Comparison of ENCODE assay signal across 13 cellular contexts in the genomic region with DNA sequence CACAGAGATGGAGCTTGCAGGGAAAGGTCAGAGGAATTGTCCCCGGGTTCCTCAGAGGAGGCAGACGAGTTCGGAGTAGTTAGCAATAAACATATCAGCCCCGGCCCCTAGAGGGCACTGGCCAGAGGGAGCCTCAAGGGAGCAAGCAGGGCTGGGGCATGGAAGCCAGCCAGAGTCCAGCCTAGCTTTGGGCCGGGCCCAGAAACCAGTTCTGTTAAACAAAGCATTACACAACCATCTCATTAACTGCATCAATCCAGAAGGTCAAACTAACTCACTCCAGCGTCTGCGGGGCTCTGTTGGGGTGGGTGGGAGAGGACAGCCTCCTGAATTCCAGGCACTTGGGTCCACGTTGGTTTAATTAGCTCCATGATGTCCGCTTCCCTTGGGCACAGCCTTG. TPM values are rescaled to one million over a fixed set of nuclear protein-coding genes. Genes with fewer than 3 reads are reported as not detected.
DNase-seq lines count a peak whose midpoint lies in the region; ATAC-seq and TF ChIP-seq lines count a peak whose summit lies in the region.
"Had no signal": no experiment of that assay in that cellular context is flagged by ENCODE, and none has a peak within 500 bp of the region (broad histone marks: within the 10 kb centered on the region; RNA-seq: fewer than 3 reads in every experiment).

No MANE protein-coding gene starts in this region.

- peaks cover 7% of the 10 kb centered on the region; the same call in 1 of the 2 replicates for H3K4me1 Mint-ChIP-seq in HFFc6 (ENCODE audit: low read depth)
- H3K4me1 Mint-ChIP-seq: naive thymus-derived CD8-positive, alpha-beta T cell had no signal

- H3K27me3 ChIP-seq in colonic mucosa (no peaks in the 10 kb centered on the region), mesendoderm (ENCODE audit: insufficient read depth, low read length, poor library complexity) (no peaks in the 10 kb centered on the region)

- H3K56ac ChIP-seq in mesendoderm (ENCODE audit: low read length) = no peak overlapping the region

- no peak overlapping the region for H3K4ac ChIP-seq in mesendoderm (ENCODE audit: low read depth, low read length)

- H4K5ac ChIP-seq in mesendoderm (ENCODE audit: low read length) = no peak overlapping the region

- no peaks in the 10 kb centered on the region for H3K36me3 Mint-ChIP-seq in HFFc6 (ENCODE audit: low read depth)
- H3K36me3 Mint-ChIP-seq: activated CD4-positive, alpha-beta memory T cell treated with anti-CD3 and anti-CD28 coated beads for 36 hours; naive thymus-derived CD8-positive, alpha-beta T cell had no signal

- no peak overlapping the region for H2BK15ac ChIP-seq in mesendoderm (replicated peaks; ENCODE audit: low read depth)

- H3K9me3 ChIP-seq in colonic mucosa = no peaks in the 10 kb centered on the region

- no peak overlapping the region for H3K4me3 Mint-ChIP-seq in HFFc6
- H3K4me3 Mint-ChIP-seq: activated CD4-positive, alpha-beta memory T cell treated with anti-CD3 and anti-CD28 coated beads for 36 hours; naive thymus-derived CD8-positive, alpha-beta T cell had no signal

- H3K27ac Mint-ChIP-seq in HFFc6 = no peak overlapping the region
- H3K27ac Mint-ChIP-seq: activated CD4-positive, alpha-beta memory T cell treated with anti-CD3 and anti-CD28 coated beads for 36 hours; naive thymus-derived CD8-positive, alpha-beta T cell had no signal

- peak; percentile 49 for TF ChIP-seq CTCF in AG09309 (IDR thresholded peaks at IDR 0.05; ENCODE audit: control insufficient read depth, insufficient read depth, low read depth, low read length, missing control alignments)
- peak; percentile 64 for TF ChIP-seq CTCF in HFFc6 (IDR thresholded peaks at IDR 0.05)
- TF ChIP-seq CTCF in colonic mucosa (IDR thresholded peaks at IDR 0.05) = peak; percentile 52

- no peak overlapping the region for H3K23ac ChIP-seq in mesendoderm (ENCODE audit: low read length)

- no CpG with 5 or more reads among the region's 9 CpGs for WGBS in mesendoderm (ENCODE audit: extremely low coverage, insufficient coverage, low lambda C conversion rate)

- intact Hi-C loops in colonic mucosa (cut with DNase I) = no loop called here

- ATAC-seq in HG03175 (IDR thresholded peaks at IDR 0.05; ENCODE audit: unreplicated experiment) (no peak), GM18909 (IDR thresholded peaks at IDR 0.05; ENCODE audit: poor library complexity, unreplicated experiment) (no peak), HG03457 (IDR thresholded peaks at IDR 0.05; ENCODE audit: unreplicated experiment) (no peak)
- ATAC-seq: naive thymus-derived CD8-positive, alpha-beta T cell had no signal

- H4K8ac ChIP-seq in mesendoderm (ENCODE audit: low read depth, low read length) = no peak overlapping the region

- H2AK5ac ChIP-seq in mesendoderm (ENCODE audit: low read length) = no peak overlapping the region

- no peak overlapping the region for H3K18ac ChIP-seq in mesendoderm (ENCODE audit: low read length)

- H3K4me1 ChIP-seq in colonic mucosa (peaks cover 9% of the 10 kb centered on the region), mesendoderm (ENCODE audit: control insufficient read depth, low read depth, low read length) (peaks cover 2% of the 10 kb centered on the region)

- no peak overlapping the region for H2BK120ac ChIP-seq in mesendoderm (ENCODE audit: low read depth, low read length)

- H3K9ac ChIP-seq in colonic mucosa (ENCODE audit: low read depth in 2 of 2, low read length in 2 of 2) (no peak overlapping the region), mesendoderm (ENCODE audit: low read length) (no peak overlapping the region)

- H3K9me3 Mint-ChIP-seq in HFFc6 = no peaks in the 10 kb centered on the region
- H3K9me3 Mint-ChIP-seq: activated CD4-positive, alpha-beta memory T cell treated with anti-CD3 and anti-CD28 coated beads for 36 hours; naive thymus-derived CD8-positive, alpha-beta T cell had no signal

- no peaks in the 10 kb centered on the region for H3K79me2 ChIP-seq in mesendoderm (ENCODE audit: control insufficient read depth, insufficient read depth, low read length)

- no peaks in the 10 kb centered on the region for H3K36me3 ChIP-seq in colonic mucosa
- H3K36me3 ChIP-seq in mesendoderm (ENCODE audit: control insufficient read depth, insufficient read depth, low read length) = no peaks in the 10 kb centered on the region

- H3K27ac ChIP-seq in colonic mucosa (no peak overlapping the region), mesendoderm (ENCODE audit: low read depth, low read length) (no peak overlapping the region)

- H3K79me1 ChIP-seq in mesendoderm (ENCODE audit: low read length) = no peaks in the 10 kb centered on the region

- H3K4me3 ChIP-seq in AG09309 (ENCODE audit: control insufficient read depth, low read depth, low read length) (no peak overlapping the region), colonic mucosa (no peak overlapping the region), mesendoderm (ENCODE audit: low read length) (no peak overlapping the region)

- no peak overlapping the region for H2BK5ac ChIP-seq in mesendoderm (ENCODE audit: low read length)

- H3K4me2 ChIP-seq in mesendoderm (ENCODE audit: low read length) = no peak overlapping the region

- peaks cover 52% of the 10 kb centered on the region for H3K27me3 Mint-ChIP-seq in HFFc6 (ENCODE audit: insufficient read depth)
- H3K27me3 Mint-ChIP-seq: activated CD4-positive, alpha-beta memory T cell treated with anti-CD3 and anti-CD28 coated beads for 36 hours had no signal

- no peak for DNase-seq in AG09309 (ENCODE audit: low read depth)
- DNase-seq in HFFc6 = peak; percentile 20
- peak; percentile 83 for DNase-seq in colonic mucosa
- peak; percentile 50 for DNase-seq in mesendoderm
- DNase-seq in middle frontal gyrus (ENCODE audit: extremely low spot score, low spot score) = no peak
- DNase-seq: activated CD4-positive, alpha-beta memory T cell treated with anti-CD3 and anti-CD28 coated beads for 36 hours; cortex of kidney; GDM1; naive thymus-derived CD8-positive, alpha-beta T cell; stimulated activated CD8-positive, alpha-beta memory T cell treated with anti-CD3 and anti-CD28 coated beads, Interleukin-4, amount 100 ng/mL, for 48 hours had no signal

RNA-seq across cellular contexts. Expression of a gene that starts 41.0 kb away (rescaled TPM):
- total RNA-seq in HFFc6 (2021; fragmentation: NEBNext Ultra II Directional; extraction: Animal tissue kit (Norgen Biotek cat#: 25700)) = 10 to 100 TPM; 35.8 to 42.5 (median 38.5) TPM
- 10 to 100 TPM; 52.4 to 59.9 TPM for total RNA-seq in colonic mucosa
- polyA plus RNA-seq in mesendoderm (2013, experiment 1 of 2) = 41.6 TPM
- polyA plus RNA-seq in mesendoderm (2013, experiment 2 of 2) = 38.0 TPM

RNA-seq across cellular contexts. Expression of a gene that starts 56.8 kb away (rescaled TPM):
- not detected for total RNA-seq in HFFc6 (2021; fragmentation: NEBNext Ultra II Directional; extraction: Animal tissue kit (Norgen Biotek cat#: 25700))
- 1 to 10 TPM; 1.3 to 1.5 TPM for total RNA-seq in colonic mucosa
- 274 TPM for polyA plus RNA-seq in mesendoderm (2013, experiment 1 of 2)
- polyA plus RNA-seq in mesendoderm (2013, experiment 2 of 2) = 289 TPM
- total RNA-seq: activated CD4-positive, alpha-beta memory T cell treated with anti-CD3 and anti-CD28 coated beads for 36 hours; naive thymus-derived CD8-positive, alpha-beta T cell had no signal
- polyA plus RNA-seq: naive thymus-derived CD8-positive, alpha-beta T cell had no signal

Comparison
In these comparisons a context has a peak if more than half of its experiments do, and no peak if none do; other contexts are left out.
1. DNase-seq: peak in HFFc6 (single experiment), colonic mucosa (single experiment) and mesendoderm (single experiment); none in AG09309 (single experiment) and middle frontal gyrus (single experiment).
2. Peak in every context shown above with its lines, with median percentiles within 50 percentile points of each other: CTCF ChIP-seq.